Comparison of ENCODE assay signal across 8 cellular contexts in the genomic region with DNA sequence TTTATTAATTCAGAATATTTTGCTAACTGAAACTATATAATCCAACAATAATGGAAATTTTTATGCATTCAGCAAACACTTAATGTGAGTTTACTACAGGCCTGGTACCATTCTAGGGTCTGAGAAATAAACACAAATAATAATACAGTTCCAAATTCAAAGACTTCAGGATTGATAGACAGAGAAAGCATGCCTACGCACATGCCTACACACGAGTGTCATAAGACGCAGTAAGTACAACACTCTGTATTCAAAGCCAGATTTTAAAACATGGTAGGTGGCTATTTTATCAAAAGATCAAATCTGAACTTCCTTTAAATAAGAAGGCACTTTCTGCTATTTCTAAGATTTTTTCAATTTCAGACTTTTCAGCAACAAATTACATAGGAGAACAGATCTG.
"Had no signal": no experiment of that assay in that cellular context is flagged by ENCODE, and none has a peak within 500 bp of the region (broad histone marks: within the 10 kb centered on the region; RNA-seq: fewer than 3 reads in every experiment).

No MANE protein-coding gene starts in this region.

- H3K27ac ChIP-seq: HL-60 had no signal

- H3K4me1 Mint-ChIP-seq: IgD-negative memory B cell had no signal

- H3K4me3 Mint-ChIP-seq: IgD-negative memory B cell had no signal

- H3K36me3 Mint-ChIP-seq: IgD-negative memory B cell had no signal

- FAIRE-seq: HepG2, HTR-8/SVneo, K562 had no signal

- H3K4me3 ChIP-seq: K562 had no signal

- ATAC-seq: HepG2, K562 had no signal

- DNase-seq: IMR-90, KBM-7, KG1 had no signal

- H3K27me3 Mint-ChIP-seq: IgD-negative memory B cell had no signal
